In genomic region chr15:40265355-40265754, GRCh38 we compare ENCODE assay signal across 22 cellular contexts. TPM values are rescaled to one million over a fixed set of nuclear protein-coding genes. Genes with fewer than 3 reads are reported as not detected.
"Had no signal": no experiment of that assay in that cellular context is flagged by ENCODE, and none has a peak within 500 bp of the region (broad histone marks: within the 10 kb centered on the region; RNA-seq: fewer than 3 reads in every experiment).

No MANE protein-coding gene starts in this region.

- H3K4me1 ChIP-seq: breast epithelium, pancreas, tibial nerve had no signal

- ATAC-seq: activated CD8-positive, alpha-beta T cell treated with anti-CD3 and anti-CD28 coated beads, Interleukin-2, amount 10 ng/mL, durations not matched to agents 7 days and 5 days; left ventricle myocardium superior; pancreas; right cardiac atrium had no signal

- DNase-seq: activated CD4-positive, alpha-beta T cell treated with anti-CD3 and anti-CD28 coated beads for 1 hour; activated CD4-positive, alpha-beta T cell treated with anti-CD3 and anti-CD28 coated beads, Interleukin-2, amount 50 U/mL, for 1 hour; activated CD8-positive, alpha-beta T cell treated with anti-CD3 and anti-CD28 coated beads, Interleukin-2, amount 10 ng/mL, durations not matched to agents 7 days and 5 days; activated naive CD4-positive, alpha-beta T cell; activated T-cell treated with anti-CD3 and anti-CD28 coated beads, Interleukin-2, amount 50 U/mL, for 1 hour; effector memory CD4-positive, alpha-beta T cell; foreskin melanocyte; left ventricle myocardium superior; mammary epithelial cell; midbrain; pancreas; stimulated activated CD4-positive, alpha-beta T cell treated with anti-CD3 and anti-CD28 coated beads, Interleukin-12 subunit alpha, Interleukin-12 subunit beta, amount 100 ng/mL, for 4 hours; stimulated activated CD4-positive, alpha-beta T cell treated with anti-CD3 and anti-CD28 coated beads, Interleukin-4, amount 100 ng/mL, for 4 hours; T-helper 9 cell had no signal

- H3K27me3 ChIP-seq: breast epithelium, neutrophil, pancreas, tibial nerve had no signal

- H3K36me3 ChIP-seq: breast epithelium, neutrophil, tibial nerve had no signal

- H3K4me3 ChIP-seq: breast epithelium, pancreas, tibial nerve had no signal

- H3K9me3 ChIP-seq: breast epithelium, neutrophil, pancreas, tibial nerve had no signal

- H3K27ac ChIP-seq: neutrophil, pancreas, tibial nerve had no signal

RNA-seq across cellular contexts. Expression of gene ANKRD63, which starts 17.5 kb away (rescaled TPM):
- total RNA-seq: breast epithelium; dermis microvascular lymphatic vessel endothelial cell; mammary epithelial cell; natural killer cell treated with Interleukin-12 subunit alpha and Interleukin-12 subunit beta and Interleukin-15 and Interleukin-18, amount 100 ng/mL, for 72 hours; pancreas; tibial nerve had no signal
- polyA plus RNA-seq: esophagus, mammary epithelial cell, pancreas had no signal

RNA-seq across cellular contexts. Expression of gene PAK6, which starts 26.5 kb away (rescaled TPM):
- total RNA-seq: dermis microvascular lymphatic vessel endothelial cell, pulmonary artery endothelial cell had no signal

RNA-seq across cellular contexts. Expression of gene PLCB2, which starts 42.4 kb away (rescaled TPM):
- total RNA-seq: dermis microvascular lymphatic vessel endothelial cell had no signal
